Comparison of ENCODE assay signal across 13 cellular contexts in the genomic region with DNA sequence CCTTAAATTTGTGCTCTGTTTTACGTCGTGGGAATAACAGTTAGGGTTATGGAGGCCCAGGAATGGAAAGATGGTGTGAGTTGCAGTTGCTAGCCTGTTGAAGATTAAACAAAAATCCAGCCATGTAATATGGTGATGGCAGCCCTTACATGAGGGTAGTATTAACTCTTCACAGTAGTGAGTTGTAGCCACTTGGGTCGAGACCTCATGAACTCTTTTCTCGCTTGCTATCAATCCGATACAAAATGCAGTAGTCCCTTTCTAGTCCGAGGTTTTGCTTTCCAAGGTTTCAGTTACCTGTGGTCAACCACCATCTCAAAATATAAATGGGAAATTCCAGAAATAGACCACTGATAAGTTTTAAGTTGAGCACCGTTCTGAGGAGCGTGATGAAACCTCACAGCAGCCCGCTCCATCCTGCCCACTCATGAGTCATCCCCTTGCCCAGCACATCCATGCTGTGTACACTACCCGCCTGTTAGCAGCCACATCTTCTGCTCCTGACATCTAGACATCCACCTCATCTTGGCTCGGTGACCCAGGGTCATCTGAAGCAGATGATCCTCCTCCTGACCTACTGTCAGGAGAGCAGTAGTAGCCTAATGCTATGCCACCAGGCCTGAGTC.
DNase-seq lines count a peak whose midpoint lies in the region; ATAC-seq and TF ChIP-seq lines count a peak whose summit lies in the region.
"Had no signal": no experiment of that assay in that cellular context is flagged by ENCODE, and none has a peak within 500 bp of the region (broad histone marks: within the 10 kb centered on the region; RNA-seq: fewer than 3 reads in every experiment).

No MANE protein-coding gene starts in this region.

- H3K4me3 ChIP-seq in RWPE2 (ENCODE audit: severe bottlenecking) (no peak overlapping the region), cardiac fibroblast (replicated peaks in 1 of 2; ENCODE audit: low read depth in 2 of 2, low read length in 2 of 2) (no peak overlapping the region), upper lobe of right lung (no peak overlapping the region), Peyer's patch (no peak overlapping the region)

- H3K36me3 ChIP-seq in RWPE2 (ENCODE audit: low read depth) (no peaks in the 10 kb centered on the region), upper lobe of right lung (no peaks in the 10 kb centered on the region), Peyer's patch (no peaks in the 10 kb centered on the region)

- no peak for TF ChIP-seq POLR2A in Peyer's patch (IDR thresholded peaks at IDR 0.05)

- H3K27me3 ChIP-seq in RWPE2 (ENCODE audit: insufficient read depth, poor library complexity, severe bottlenecking) = no peaks in the 10 kb centered on the region
- no peaks in the 10 kb centered on the region for H3K27me3 ChIP-seq in upper lobe of right lung
- H3K27me3 ChIP-seq in Peyer's patch = no peaks in the 10 kb centered on the region

- no peak for TF ChIP-seq CTCF in RWPE2 (IDR thresholded peaks at IDR 0.05; ENCODE audit: poor library complexity, severe bottlenecking)
- no peak for TF ChIP-seq CTCF in cardiac fibroblast (IDR thresholded peaks at IDR 0.05; ENCODE audit: low read depth, low read length)
- TF ChIP-seq CTCF in upper lobe of right lung (IDR thresholded peaks at IDR 0.05) = no peak
- TF ChIP-seq CTCF in Peyer's patch (IDR thresholded peaks at IDR 0.05) = no peak

- ATAC-seq in left ventricle myocardium superior (peak; percentile 57), left cardiac atrium (no peak), RWPE2 (ENCODE audit: low read depth) (peak; percentile 71), upper lobe of right lung (peak; percentile 20), HG03159 (IDR thresholded peaks at IDR 0.05; ENCODE audit: unreplicated experiment) (no peak)
- ATAC-seq: stimulated activated memory B cell treated with anti-CD40 and anti-IgM and Interleukin-4, amounts not matched to agents 10 μg/mL and 1 μg/mL and 100 μg/mL, for 72 hours had no signal

- H3K27ac ChIP-seq in RWPE2 (ENCODE audit: poor library complexity, severe bottlenecking) (no peak overlapping the region), upper lobe of right lung (no peak overlapping the region), Peyer's patch (no peak overlapping the region)

- intact Hi-C loops in left ventricle myocardium superior (cut with micrococcal nuclease) = no loop called here
- intact Hi-C loops in left cardiac atrium (cut with DNase I) = no loop called here
- intact Hi-C loops in upper lobe of right lung (cut with DNase I) = no loop called here

- DNase-seq in left ventricle myocardium superior = no peak
- DNase-seq in left cardiac atrium = no peak
- DNase-seq in RWPE2 (ENCODE audit: low spot score) = no peak
- peak; percentile 24 to 32 for DNase-seq in cardiac fibroblast (ENCODE audit: low read depth in 2 of 2)
- no peak for DNase-seq in upper lobe of right lung
- DNase-seq in Peyer's patch = no peak
- no peak for DNase-seq in iPS-NIHi7 (ENCODE audit: extremely low spot score)
- DNase-seq: activated effector memory CD4-positive, alpha-beta T cell treated with anti-CD3 and anti-CD28 coated beads, Interleukin-2, amount 50 U/mL, for 16 hours; DMS153; immature natural killer cell; NCI-H187 treated with DMSO at 0.1 percent for 48 hours had no signal

- H3K4me1 ChIP-seq in RWPE2 (ENCODE audit: insufficient read depth, poor library complexity, severe bottlenecking) = no peaks in the 10 kb centered on the region
- no peaks in the 10 kb centered on the region for H3K4me1 ChIP-seq in upper lobe of right lung
- H3K4me1 ChIP-seq in Peyer's patch = no peaks in the 10 kb centered on the region

- no peaks in the 10 kb centered on the region for H3K9me3 ChIP-seq in RWPE2 (ENCODE audit: severe bottlenecking)
- H3K9me3 ChIP-seq in upper lobe of right lung = no peaks in the 10 kb centered on the region
- peaks cover 0 to 3% (median 0%) of the 10 kb centered on the region in 4 donors for H3K9me3 ChIP-seq in Peyer's patch

Comparison
In these comparisons a context has a peak if more than half of its experiments do, and no peak if none do; other contexts are left out.
1. ATAC-seq: peak in left ventricle myocardium superior (single experiment), RWPE2 (single experiment) and upper lobe of right lung (single experiment); none in left cardiac atrium (0 of 2) and HG03159 (single experiment).
2. DNase-seq: peak in cardiac fibroblast (2 of 2); none in left ventricle myocardium superior (single experiment), left cardiac atrium (single experiment), RWPE2 (single experiment), upper lobe of right lung (single experiment), Peyer's patch (0 of 3) and iPS-NIHi7 (single experiment).